9 cellular contexts compared by ENCODE assay signal in genomic region chr12:117151195-117152031, GRCh38. TPM values are rescaled to one million over a fixed set of nuclear protein-coding genes. Genes with fewer than 3 reads are reported as not detected.
DNase-seq lines count a peak whose midpoint lies in the region; ATAC-seq and TF ChIP-seq lines count a peak whose summit lies in the region.
"Had no signal": no experiment of that assay in that cellular context is flagged by ENCODE, and none has a peak within 500 bp of the region (broad histone marks: within the 10 kb centered on the region; RNA-seq: fewer than 3 reads in every experiment).

No MANE protein-coding gene starts in this region.

- peaks cover 95% of the 10 kb centered on the region for H3K36me3 Mint-ChIP-seq in CD4-positive, alpha-beta T cell (ENCODE audit: low read depth)
- peaks cover 18% of the 10 kb centered on the region; the same call in 1 of the 2 replicates for H3K36me3 Mint-ChIP-seq in HFFc6 (ENCODE audit: low read depth)
- peaks cover 97% of the 10 kb centered on the region for H3K36me3 Mint-ChIP-seq in activated T-helper 17 cell treated with anti-CD3 and anti-CD28 coated beads, Interleukin-2, amount 50 U/mL, for 72 hours (ENCODE audit: low read depth)

- H3K9me3 Mint-ChIP-seq in CD4-positive, alpha-beta T cell, result no peaks in the 10 kb centered on the region
- no peaks in the 10 kb centered on the region for H3K9me3 Mint-ChIP-seq in HFFc6
- no peaks in the 10 kb centered on the region for H3K9me3 Mint-ChIP-seq in activated T-helper 17 cell treated with anti-CD3 and anti-CD28 coated beads, Interleukin-2, amount 50 U/mL, for 72 hours
- H3K9me3 Mint-ChIP-seq: naive B cell had no signal

- CTCF ChIA-PET in CD4-positive, alpha-beta T cell (lab: Charles Lee), result interaction anchor here (1.0 kb wide), 1 partner anchor 24 kb away, joined by 3 read pairs; no protein-coding TSS in a partner anchor

- intact Hi-C loops in CD4-positive, alpha-beta T cell (cut with DNase I, micrococcal nuclease), result no loop called here

- no peaks in the 10 kb centered on the region for H3K27me3 ChIP-seq in CD4-positive, alpha-beta T cell (ENCODE audit: control insufficient read depth, insufficient read depth, low read length)
- no peaks in the 10 kb centered on the region for H3K27me3 ChIP-seq in cardiac muscle cell
- H3K27me3 ChIP-seq in effector memory CD4-positive, alpha-beta T cell (replicated peaks; ENCODE audit: control insufficient read depth, insufficient read depth, low read length, poor library complexity, severe bottlenecking), result no peaks in the 10 kb centered on the region

- H3K27me3 Mint-ChIP-seq in CD4-positive, alpha-beta T cell, result no peaks in the 10 kb centered on the region
- H3K27me3 Mint-ChIP-seq in HFFc6 (ENCODE audit: insufficient read depth), result no peaks in the 10 kb centered on the region; the same call in 1 of the 2 replicates
- H3K27me3 Mint-ChIP-seq in activated T-helper 17 cell treated with anti-CD3 and anti-CD28 coated beads, Interleukin-2, amount 50 U/mL, for 72 hours, result no peaks in the 10 kb centered on the region
- H3K27me3 Mint-ChIP-seq: naive B cell had no signal

- H3K4me3 ChIP-seq in cardiac muscle cell, result no peak overlapping the region
- H3K4me3 ChIP-seq in effector memory CD4-positive, alpha-beta T cell (ENCODE audit: insufficient read depth, low read depth, low read length, poor library complexity, severe bottlenecking), result no peak overlapping the region

- TF ChIP-seq CTCF in CD4-positive, alpha-beta T cell (IDR thresholded peaks at IDR 0.05), result peak; percentile 21
- TF ChIP-seq CTCF in HFFc6 (IDR thresholded peaks at IDR 0.05) (peak; percentile 80), cardiac muscle cell (IDR thresholded peaks at IDR 0.05; ENCODE audit: low read depth, low read length) (peak; percentile 61)

- H3K27ac Mint-ChIP-seq in CD4-positive, alpha-beta T cell, result no peak overlapping the region
- no peak overlapping the region for H3K27ac Mint-ChIP-seq in HFFc6
- H3K27ac Mint-ChIP-seq in activated T-helper 17 cell treated with anti-CD3 and anti-CD28 coated beads, Interleukin-2, amount 50 U/mL, for 72 hours, result peak overlapping the region; percentile 80

- H3K27ac ChIP-seq in CD4-positive, alpha-beta T cell (ENCODE audit: low read depth, low read length), result no peak overlapping the region
- H3K27ac ChIP-seq in cardiac muscle cell, result no peak overlapping the region
- H3K27ac ChIP-seq in effector memory CD4-positive, alpha-beta T cell (ENCODE audit: insufficient read depth, low read length, poor library complexity, severe bottlenecking), result no peak overlapping the region

- H3K9me3 ChIP-seq in CD4-positive, alpha-beta T cell (ENCODE audit: control insufficient read depth, low read length), result no peaks in the 10 kb centered on the region
- H3K9me3 ChIP-seq in cardiac muscle cell (ENCODE audit: low read depth), result no peaks in the 10 kb centered on the region
- H3K9me3 ChIP-seq in effector memory CD4-positive, alpha-beta T cell (ENCODE audit: control insufficient read depth, low read length), result no peaks in the 10 kb centered on the region

- peaks cover 18% of the 10 kb centered on the region for H3K36me3 ChIP-seq in cardiac muscle cell
- peaks cover 65% of the 10 kb centered on the region for H3K36me3 ChIP-seq in effector memory CD4-positive, alpha-beta T cell (ENCODE audit: control insufficient read depth, insufficient read depth, low read length)

- H3K4me1 ChIP-seq in cardiac muscle cell (ENCODE audit: low read depth), result no peaks in the 10 kb centered on the region
- H3K4me1 ChIP-seq in effector memory CD4-positive, alpha-beta T cell (ENCODE audit: control insufficient read depth, insufficient read depth, low read length, poor library complexity, severe bottlenecking), result no peaks in the 10 kb centered on the region

- ATAC-seq in CD4-positive, alpha-beta T cell (ENCODE audit: poor library complexity), result no peak
- ATAC-seq in activated T-helper 17 cell treated with anti-CD3 and anti-CD28 coated beads, Interleukin-2, amount 50 U/mL, for 72 hours (replicated peaks), result no peak
- ATAC-seq in HG03108 (IDR thresholded peaks at IDR 0.05; ENCODE audit: unreplicated experiment), result no peak

- POLR2A ChIA-PET in CD4-positive, alpha-beta T cell (lab: Charles Lee), result no interaction called here

- no peak overlapping the region for H3K4me3 Mint-ChIP-seq in CD4-positive, alpha-beta T cell
- no peak overlapping the region for H3K4me3 Mint-ChIP-seq in HFFc6
- H3K4me3 Mint-ChIP-seq in activated T-helper 17 cell treated with anti-CD3 and anti-CD28 coated beads, Interleukin-2, amount 50 U/mL, for 72 hours, result no peak overlapping the region
- H3K4me3 Mint-ChIP-seq: naive B cell had no signal

- no peak for DNase-seq in CD4-positive, alpha-beta T cell
- DNase-seq in HFFc6 (peak; percentile 13), cardiac muscle cell (ENCODE audit: low read depth in 1 of 2, low spot score in 1 of 2) (peak; percentile 73 to 84), retina (peak; percentile 44), UCSD-AML1 (lab: John Stamatoyannopoulos, UW; ENCODE audit: unreplicated experiment) (no peak)
- DNase-seq in effector memory CD4-positive, alpha-beta T cell, result no peak

- peaks cover 25% of the 10 kb centered on the region for H3K4me1 Mint-ChIP-seq in CD4-positive, alpha-beta T cell (ENCODE audit: low read depth)
- peaks cover 5% of the 10 kb centered on the region; the same call in 1 of the 2 replicates for H3K4me1 Mint-ChIP-seq in HFFc6 (ENCODE audit: low read depth)
- H3K4me1 Mint-ChIP-seq in activated T-helper 17 cell treated with anti-CD3 and anti-CD28 coated beads, Interleukin-2, amount 50 U/mL, for 72 hours, result peaks cover 39% of the 10 kb centered on the region

RNA-seq across cellular contexts. Expression of gene FBXO21, which starts 38.9 kb away (rescaled TPM):
- total RNA-seq in CD4-positive, alpha-beta T cell, result 10 to 100 TPM; 67.7 to 67.9 TPM
- 10 to 100 TPM; 26.2 to 35.3 (median 32.3) TPM for total RNA-seq in HFFc6 (2021; fragmentation: NEBNext Ultra II Directional; extraction: Animal tissue kit (Norgen Biotek cat#: 25700))
- 10 to 100 TPM; 30.1 to 33.9 TPM for total RNA-seq in activated T-helper 17 cell treated with anti-CD3 and anti-CD28 coated beads, Interleukin-2, amount 50 U/mL, for 72 hours
- total RNA-seq in cardiac muscle cell, result 190 and 203 TPM in 2 replicates
- 53.7 and 66.8 TPM in 2 replicates for polyA plus RNA-seq in cardiac muscle cell

RNA-seq across cellular contexts. Expression of gene TESC, which starts 52.2 kb away (rescaled TPM):
- total RNA-seq in CD4-positive, alpha-beta T cell, result 1 to 10 TPM; 2.7 to 3.0 TPM
- total RNA-seq in HFFc6 (2021; fragmentation: NEBNext Ultra II Directional; extraction: Animal tissue kit (Norgen Biotek cat#: 25700)), result not detected
- total RNA-seq in activated T-helper 17 cell treated with anti-CD3 and anti-CD28 coated beads, Interleukin-2, amount 50 U/mL, for 72 hours, result 10 to 100 TPM; 12.0 to 15.9 TPM
- 30.3 and 52.4 TPM in 2 replicates for total RNA-seq in cardiac muscle cell
- polyA plus RNA-seq in cardiac muscle cell, result 24.5 and 57.7 TPM in 2 replicates

Comparison
In these comparisons a context has a peak if more than half of its experiments do, and no peak if none do; other contexts are left out.
1. DNase-seq: peak in HFFc6 (single experiment), cardiac muscle cell (2 of 2) and retina (single experiment); none in CD4-positive, alpha-beta T cell (0 of 10), UCSD-AML1 (single experiment) and effector memory CD4-positive, alpha-beta T cell (0 of 3).
2. CTCF ChIP-seq: peak in every context shown above with its lines; median percentile 80 in HFFc6; 61 in cardiac muscle cell; 21 in CD4-positive, alpha-beta T cell.